Comparison of ENCODE assay signal across 22 cellular contexts in genomic region chr5:87598460-87598859, GRCh38.
"Had no signal": no experiment of that assay in that cellular context is flagged by ENCODE, and none has a peak within 500 bp of the region (broad histone marks: within the 10 kb centered on the region; RNA-seq: fewer than 3 reads in every experiment).

No MANE protein-coding gene starts in this region.

- DNase-seq: colonic mucosa; cortex of kidney; dermis blood vessel endothelial cell; dorsolateral prefrontal cortex; effector CD4-positive, alpha-beta T cell; effector CD8-positive, alpha-beta T cell; effector memory CD4-positive, alpha-beta T cell; effector memory CD8-positive, alpha-beta T cell; endodermal cell; erythroblast; esophagus squamous epithelium; foreskin fibroblast; foreskin keratinocyte; foreskin melanocyte; gastrocnemius medialis; glutamatergic neuron; head of caudate nucleus; heart left ventricle; heart right ventricle; hippocampal formation had no signal

- ATAC-seq: effector memory CD8-positive, alpha-beta T cell; esophagus mucosa; foreskin keratinocyte; gastrocnemius medialis; gastroesophageal sphincter; heart left ventricle; heart right ventricle had no signal
